Comparison of ENCODE assay signal across 23 cellular contexts in the genomic region with DNA sequence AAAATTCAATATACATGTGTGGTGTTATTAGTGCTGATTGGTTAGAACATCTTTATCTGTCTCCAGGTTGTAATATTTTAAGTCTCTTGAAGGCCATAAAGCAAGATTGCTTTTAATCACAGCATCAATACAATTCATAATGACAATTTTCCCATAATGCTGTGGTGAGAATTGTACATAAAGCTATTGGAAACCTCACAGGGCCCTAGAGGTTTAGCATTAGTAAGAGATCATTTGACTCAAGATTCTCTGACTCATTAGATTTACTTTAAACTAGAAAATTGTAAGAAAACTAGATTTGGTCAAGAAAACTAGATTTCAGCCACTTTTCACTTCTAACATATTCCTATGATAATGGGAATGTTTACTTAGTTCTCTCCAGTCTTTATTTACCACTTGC.
DNase-seq lines count a peak whose midpoint lies in the region; ATAC-seq and TF ChIP-seq lines count a peak whose summit lies in the region.
"Had no signal": no experiment of that assay in that cellular context is flagged by ENCODE, and none has a peak within 500 bp of the region (broad histone marks: within the 10 kb centered on the region; RNA-seq: fewer than 3 reads in every experiment).

No MANE protein-coding gene starts in this region.

- CTCF ChIA-PET in PC-3 (lab: Charles Lee), result no interaction called here

- no peaks in the 10 kb centered on the region for H3K27me3 ChIP-seq in PC-3 (ENCODE audit: low read length)
- H3K27me3 ChIP-seq: BE2C; BLaER1 treated with 17β-estradiol and CSF1 and Interleukin-3, amounts not matched to agents 10 nM and 100 nM had no signal

- H2AFZ ChIP-seq in PC-3 (ENCODE audit: low read length), result no peak overlapping the region
- H2AFZ ChIP-seq: GM23338 had no signal

- H3K4me2 ChIP-seq in PC-3 (ENCODE audit: low read length), result no peak overlapping the region
- H3K4me2 ChIP-seq: A549; BLaER1 treated with 17β-estradiol and CSF1 and Interleukin-3, amounts not matched to agents 10 nM and 100 nM; GM23338 had no signal

- POLR2A ChIA-PET in PC-3 (lab: Charles Lee; ENCODE audit: unreplicated experiment), result no interaction called here

- H3K36me3 ChIP-seq in PC-3 (ENCODE audit: low read depth, low read length), result no peaks in the 10 kb centered on the region
- H3K36me3 ChIP-seq: BE2C; BLaER1 treated with 17β-estradiol and CSF1 and Interleukin-3, amounts not matched to agents 10 nM and 100 nM had no signal

- no peak for ATAC-seq in PC-3
- no peak for ATAC-seq in GM21526 (IDR thresholded peaks at IDR 0.05; ENCODE audit: low FRiP score, unreplicated experiment)
- ATAC-seq: A549, GM12878, GM23338 had no signal

- intact Hi-C loops in PC-3 (cut with micrococcal nuclease) (no loop called here), cardiac septum (cut with DNase I) (no loop called here)

- TF ChIP-seq CTCF in PC-3 (conservative IDR thresholded peaks at IDR 0.05; ENCODE audit: low read depth, low read length) (no peak), fibroblast of mammary gland (conservative IDR thresholded peaks at IDR 0.05; ENCODE audit: control insufficient read depth, insufficient read depth, low read depth, low read length) (no peak)

- no peaks in the 10 kb centered on the region for H3F3A ChIP-seq in PC-3 (ENCODE audit: low read length, unreplicated experiment)

- no peak overlapping the region for H3K9ac ChIP-seq in PC-3 (ENCODE audit: low read length)
- H3K9ac ChIP-seq: BLaER1 treated with 17β-estradiol and CSF1 and Interleukin-3, amounts not matched to agents 10 nM and 100 nM had no signal

- H3K27ac ChIP-seq in PC-3 (ENCODE audit: low read length), result no peak overlapping the region
- H3K27ac ChIP-seq: A549; BLaER1 treated with 17β-estradiol and CSF1 and Interleukin-3, amounts not matched to agents 10 nM and 100 nM had no signal

- H3K4me3 ChIP-seq in PC-3 (ENCODE audit: low read length) (no peak overlapping the region), fibroblast of mammary gland (ENCODE audit: control insufficient read depth, low read depth, low read length) (no peak overlapping the region), skeletal muscle cell (ENCODE audit: low read depth, low read length) (no peak overlapping the region)
- H3K4me3 ChIP-seq: A549; BLaER1 treated with 17β-estradiol and CSF1 and Interleukin-3, amounts not matched to agents 10 nM and 100 nM; GM12878; GM23338 had no signal

- H3K9me2 ChIP-seq in PC-3 (replicated peaks; ENCODE audit: low read length), result no peaks in the 10 kb centered on the region

- DNase-seq in PC-3, result peak; percentile 35
- peak; percentile 44 for DNase-seq in fibroblast of mammary gland (ENCODE audit: low read depth)
- peak; percentile 25 for DNase-seq in skeletal muscle cell (ENCODE audit: low read depth)
- DNase-seq in stimulated activated CD4-positive, alpha-beta T cell treated with anti-CD3 and anti-CD28 coated beads, Interleukin-15, amount 100 ng/mL, for 24 hours, result no peak
- DNase-seq in cardiac septum (ENCODE audit: low spot score), result no peak
- no peak for DNase-seq in activated T-cell treated with anti-CD3 and anti-CD28 coated beads, Interleukin-2, amount 50 U/mL, for 48 hours
- DNase-seq: 8988T; ACHN; AML-193; BE2C; CD4-positive, alpha-beta T cell; CD8-positive, alpha-beta memory T cell; DMS 273 treated with DMSO at 0.1 percent for 48 hours; DMS79; EL; GDM1; H9; HFFc6 had no signal

- H3K79me2 ChIP-seq in PC-3 (ENCODE audit: low read length), result no peaks in the 10 kb centered on the region

- no peaks in the 10 kb centered on the region for H4K20me1 ChIP-seq in PC-3 (ENCODE audit: low read length)
- H4K20me1 ChIP-seq: BLaER1 treated with 17β-estradiol and CSF1 and Interleukin-3, amounts not matched to agents 10 nM and 100 nM had no signal

- H3K9me3 ChIP-seq in PC-3 (ENCODE audit: low read length), result no peaks in the 10 kb centered on the region
- H3K9me3 ChIP-seq: A549; BE2C; BLaER1 treated with 17β-estradiol and CSF1 and Interleukin-3, amounts not matched to agents 10 nM and 100 nM had no signal

- H3K4me1 ChIP-seq in PC-3 (ENCODE audit: insufficient read depth, low read length), result peaks cover 10% of the 10 kb centered on the region; the same call in 1 of the 2 replicates
- H3K4me1 ChIP-seq: A549; BE2C; BLaER1 treated with 17β-estradiol and CSF1 and Interleukin-3, amounts not matched to agents 10 nM and 100 nM had no signal

- BruUV-seq in PC-3 (replicated peaks; lab: Mats Ljungman, UMichigan), result no TSS peak

Comparison
In these comparisons a context has a peak if more than half of its experiments do, and no peak if none do; other contexts are left out.
1. DNase-seq: peak in PC-3 (single experiment), fibroblast of mammary gland (single experiment) and skeletal muscle cell (single experiment); none in stimulated activated CD4-positive, alpha-beta T cell treated with anti-CD3 and anti-CD28 coated beads, Interleukin-15, amount 100 ng/mL, for 24 hours (single experiment), cardiac septum (single experiment) and activated T-cell treated with anti-CD3 and anti-CD28 coated beads, Interleukin-2, amount 50 U/mL, for 48 hours (0 of 2).